ENCODE assay signal across 7 cellular contexts in the genomic region with DNA sequence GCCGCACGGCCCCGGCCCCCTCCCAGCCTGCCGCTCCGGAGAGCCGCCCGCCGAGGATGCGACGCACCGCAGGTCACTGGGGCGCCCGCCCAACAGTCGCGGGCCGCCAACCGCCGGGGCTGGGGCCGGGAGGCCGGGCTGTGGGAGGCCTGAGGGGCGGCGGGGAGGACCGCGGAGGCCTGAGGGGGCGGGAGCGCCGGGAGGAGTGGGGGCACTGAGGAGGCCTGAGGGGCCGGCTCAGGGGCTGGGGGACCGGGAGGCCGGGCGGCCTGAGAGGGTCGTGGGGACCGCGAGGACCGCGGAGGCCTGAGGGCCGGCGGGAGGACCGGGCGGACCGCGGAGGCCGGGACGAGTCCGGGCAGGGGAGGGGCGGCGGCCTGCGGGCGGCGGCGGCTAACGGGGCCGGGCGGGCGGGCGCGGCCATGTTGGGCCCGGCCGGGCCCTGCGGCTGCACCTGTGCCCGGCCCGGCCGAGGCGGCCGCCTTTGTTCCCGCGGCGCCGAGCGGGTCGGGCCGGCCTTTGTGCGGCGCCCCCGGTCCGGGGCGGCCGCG. TPM values are rescaled to one million over a fixed set of nuclear protein-coding genes. Genes with fewer than 3 reads are reported as not detected.
DNase-seq lines count a peak whose midpoint lies in the region; ATAC-seq and TF ChIP-seq lines count a peak whose summit lies in the region.

No MANE protein-coding gene starts in this region.

- DNase-seq in NB4 (ENCODE audit: low read depth): peak; percentile 72
- no peak for DNase-seq in epithelial cell of esophagus (ENCODE audit: low read depth)
- DNase-seq in endothelial cell (ENCODE audit: low spot score): no peak
- no peak for DNase-seq in activated CD4-positive, alpha-beta T cell treated with anti-CD3 and anti-CD28 coated beads, Interleukin-2, amount 50 U/mL, for 4 hours

- H2AFZ ChIP-seq in neuron (ENCODE audit: low read depth, low read length): no peak overlapping the region

- ATAC-seq in GM18502 (IDR thresholded peaks at IDR 0.05; ENCODE audit: poor library complexity, unreplicated experiment) (peak; percentile 15), GM21825 (IDR thresholded peaks at IDR 0.05; ENCODE audit: unreplicated experiment) (peak; percentile 11)

- H3K9me3 ChIP-seq in neuron (ENCODE audit: low read length): no peaks in the 10 kb centered on the region

- H3K4me3 ChIP-seq in NB4 (ENCODE audit: low read depth, low read length): peak overlapping the region; percentile 46
- peak overlapping the region; percentile 58 for H3K4me3 ChIP-seq in epithelial cell of esophagus (ENCODE audit: low read length)
- H3K4me3 ChIP-seq in neuron (ENCODE audit: low read length): peak overlapping the region; percentile 78

- TF ChIP-seq CTCF in NB4 (IDR thresholded peaks at IDR 0.05; ENCODE audit: low read depth, low read length) (no peak), epithelial cell of esophagus (IDR thresholded peaks at IDR 0.05; ENCODE audit: insufficient read depth, low read depth, low read length, missing control alignments) (no peak), endothelial cell (IDR thresholded peaks at IDR 0.05; ENCODE audit: unreplicated experiment) (no peak)

- peaks cover 6% of the 10 kb centered on the region for H3K27me3 Mint-ChIP-seq in endothelial cell (ENCODE audit: unreplicated experiment)

- no peaks in the 10 kb centered on the region for H3K36me3 ChIP-seq in neuron (ENCODE audit: insufficient read depth, low read length)

- H3K4me1 Mint-ChIP-seq in endothelial cell (ENCODE audit: unreplicated experiment): peaks cover 7% of the 10 kb centered on the region

- H3K4me3 Mint-ChIP-seq in endothelial cell (ENCODE audit: unreplicated experiment): no peak overlapping the region

- no peaks in the 10 kb centered on the region for H3K36me3 Mint-ChIP-seq in endothelial cell (ENCODE audit: low read depth, unreplicated experiment)

- H3K27me3 ChIP-seq in neuron (ENCODE audit: insufficient read depth, low read length): no peaks in the 10 kb centered on the region

- H3K27ac Mint-ChIP-seq in endothelial cell (ENCODE audit: unreplicated experiment): no peak overlapping the region

- no peak for TF ChIP-seq POLR2A in NB4 (IDR thresholded peaks at IDR 0.05; ENCODE audit: extremely low read depth, insufficient read length)

- H3K4me1 ChIP-seq in neuron (ENCODE audit: insufficient read depth, low read length): peaks cover 37% of the 10 kb centered on the region

- H3K9me3 Mint-ChIP-seq in endothelial cell (ENCODE audit: unreplicated experiment): no peaks in the 10 kb centered on the region

RNA-seq across cellular contexts. Expression of a gene that starts 0.4 kb away (rescaled TPM):
- 93.5 TPM for total RNA-seq in endothelial cell (ENCODE audit: unreplicated experiment)

RNA-seq across cellular contexts. Expression of a gene that starts 15.6 kb away (rescaled TPM):
- total RNA-seq in endothelial cell (ENCODE audit: unreplicated experiment): 37.1 TPM
